In the genomic region with DNA sequence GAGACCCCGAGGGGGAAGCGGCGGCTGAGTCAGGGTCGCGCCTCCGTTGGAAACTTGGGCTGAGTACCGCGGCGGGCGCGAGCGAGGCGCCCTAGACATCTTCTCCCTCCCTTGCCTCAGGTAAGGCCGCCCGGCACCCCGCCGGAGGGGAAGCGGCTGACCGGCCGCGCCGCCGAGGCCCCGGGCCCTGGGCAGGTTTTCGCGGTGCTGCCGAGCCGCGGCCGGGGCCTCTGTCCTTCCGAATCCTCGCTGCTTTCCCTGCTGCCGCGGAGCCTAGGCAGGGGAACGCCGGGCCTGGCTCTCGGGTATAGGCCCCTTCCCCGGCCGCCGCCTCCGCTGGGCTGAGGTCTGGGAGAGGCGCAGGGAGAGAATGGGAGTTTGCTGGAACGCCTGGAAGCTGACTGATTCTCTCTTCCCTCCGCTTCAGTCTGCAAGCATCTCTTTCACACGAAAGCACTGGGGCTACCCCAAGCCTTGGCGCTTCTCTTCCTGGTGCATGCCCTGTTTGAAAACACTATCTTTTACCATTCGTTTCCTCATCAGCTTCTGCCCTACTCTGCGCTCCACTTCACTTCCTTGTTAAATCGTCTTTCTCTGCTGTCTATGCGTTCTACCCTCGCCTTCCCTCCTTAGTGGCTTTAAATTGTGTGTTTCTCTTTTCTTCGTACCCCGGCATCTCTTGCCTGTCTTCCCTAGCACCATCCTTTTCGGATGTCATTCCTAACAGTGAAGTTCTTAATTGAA, we compare ENCODE assay signal across 8 cellular contexts. TPM values are rescaled to one million over a fixed set of nuclear protein-coding genes. Genes with fewer than 3 reads are reported as not detected.
DNase-seq lines count a peak whose midpoint lies in the region; ATAC-seq and TF ChIP-seq lines count a peak whose summit lies in the region.

No MANE protein-coding gene starts in this region.

- peak overlapping the region; percentile 99 for H3K27ac Mint-ChIP-seq in stimulated activated effector memory CD8-positive, alpha-beta T cell treated with anti-CD3 and anti-CD28 coated beads, Interleukin-12 subunit alpha, Interleukin-12 subunit beta, amount 100 ng/mL, for 72 hours

- DNase-seq in GDM1 (lab: John Stamatoyannopoulos, UW) (peak; percentile 49), HCEC 1CT (peak; percentile 44), NCI-H2081 (lab: John Stamatoyannopoulos, UW) (peak; percentile 36 to 61), lower lobe of right lung (no peak), NCI-H1048 (lab: John Stamatoyannopoulos, UW) (no peak)
- peak; percentile 58 for DNase-seq in activated CD4-positive, alpha-beta T cell treated with anti-CD3 and anti-CD28 coated beads for 48 hours
- peak; percentile 31 for DNase-seq in effector CD4-positive, alpha-beta T cell
- peak; percentile 47 to 84 for DNase-seq in stimulated activated effector memory CD8-positive, alpha-beta T cell treated with anti-CD3 and anti-CD28 coated beads, Interleukin-12 subunit alpha, Interleukin-12 subunit beta, amount 100 ng/mL, for 72 hours (ENCODE audit: low spot score in 2 of 2)

- no peaks in the 10 kb centered on the region for H3K36me3 ChIP-seq in lower lobe of right lung

- peak overlapping the region; percentile 90 for H3K4me3 ChIP-seq in lower lobe of right lung

- no peak for TF ChIP-seq CTCF in lower lobe of right lung (IDR thresholded peaks at IDR 0.05)

- H3K4me1 Mint-ChIP-seq in stimulated activated effector memory CD8-positive, alpha-beta T cell treated with anti-CD3 and anti-CD28 coated beads, Interleukin-12 subunit alpha, Interleukin-12 subunit beta, amount 100 ng/mL, for 72 hours: peaks cover 34% of the 10 kb centered on the region

- H3K4me3 Mint-ChIP-seq in stimulated activated effector memory CD8-positive, alpha-beta T cell treated with anti-CD3 and anti-CD28 coated beads, Interleukin-12 subunit alpha, Interleukin-12 subunit beta, amount 100 ng/mL, for 72 hours: peak overlapping the region; percentile 79

- no peaks in the 10 kb centered on the region for H3K9me3 Mint-ChIP-seq in stimulated activated effector memory CD8-positive, alpha-beta T cell treated with anti-CD3 and anti-CD28 coated beads, Interleukin-12 subunit alpha, Interleukin-12 subunit beta, amount 100 ng/mL, for 72 hours

- peak overlapping the region; percentile 96 for H3K27ac ChIP-seq in lower lobe of right lung

- peaks cover 6% of the 10 kb centered on the region for H3K9me3 ChIP-seq in lower lobe of right lung

- peaks cover 19% of the 10 kb centered on the region for H3K4me1 ChIP-seq in lower lobe of right lung

- H3K27me3 ChIP-seq in lower lobe of right lung (ENCODE audit: low read depth): no peaks in the 10 kb centered on the region

- ATAC-seq in lower lobe of right lung: peak; percentile 1 to 17
- ATAC-seq in stimulated activated effector memory CD8-positive, alpha-beta T cell treated with anti-CD3 and anti-CD28 coated beads, Interleukin-12 subunit alpha, Interleukin-12 subunit beta, amount 100 ng/mL, for 72 hours: peak; percentile 27

- H3K36me3 Mint-ChIP-seq in stimulated activated effector memory CD8-positive, alpha-beta T cell treated with anti-CD3 and anti-CD28 coated beads, Interleukin-12 subunit alpha, Interleukin-12 subunit beta, amount 100 ng/mL, for 72 hours: peaks cover 29% of the 10 kb centered on the region

- intact Hi-C loops in lower lobe of right lung (cut with DNase I): no loop called here

RNA-seq across cellular contexts. Expression of a gene that starts 0.7 kb away (rescaled TPM):
- total RNA-seq in lower lobe of right lung: 51.7 TPM

Comparison
In these comparisons a context has a peak if more than half of its experiments do, and no peak if none do; other contexts are left out.
1. DNase-seq: peak in GDM1 (single experiment), HCEC 1CT (single experiment), NCI-H2081 (2 of 2), activated CD4-positive, alpha-beta T cell treated with anti-CD3 and anti-CD28 coated beads for 48 hours (single experiment), effector CD4-positive, alpha-beta T cell (single experiment) and stimulated activated effector memory CD8-positive, alpha-beta T cell treated with anti-CD3 and anti-CD28 coated beads, Interleukin-12 subunit alpha, Interleukin-12 subunit beta, amount 100 ng/mL, for 72 hours (2 of 2); none in lower lobe of right lung (single experiment) and NCI-H1048 (single experiment).